11 cellular contexts compared by ENCODE assay signal in the genomic region with DNA sequence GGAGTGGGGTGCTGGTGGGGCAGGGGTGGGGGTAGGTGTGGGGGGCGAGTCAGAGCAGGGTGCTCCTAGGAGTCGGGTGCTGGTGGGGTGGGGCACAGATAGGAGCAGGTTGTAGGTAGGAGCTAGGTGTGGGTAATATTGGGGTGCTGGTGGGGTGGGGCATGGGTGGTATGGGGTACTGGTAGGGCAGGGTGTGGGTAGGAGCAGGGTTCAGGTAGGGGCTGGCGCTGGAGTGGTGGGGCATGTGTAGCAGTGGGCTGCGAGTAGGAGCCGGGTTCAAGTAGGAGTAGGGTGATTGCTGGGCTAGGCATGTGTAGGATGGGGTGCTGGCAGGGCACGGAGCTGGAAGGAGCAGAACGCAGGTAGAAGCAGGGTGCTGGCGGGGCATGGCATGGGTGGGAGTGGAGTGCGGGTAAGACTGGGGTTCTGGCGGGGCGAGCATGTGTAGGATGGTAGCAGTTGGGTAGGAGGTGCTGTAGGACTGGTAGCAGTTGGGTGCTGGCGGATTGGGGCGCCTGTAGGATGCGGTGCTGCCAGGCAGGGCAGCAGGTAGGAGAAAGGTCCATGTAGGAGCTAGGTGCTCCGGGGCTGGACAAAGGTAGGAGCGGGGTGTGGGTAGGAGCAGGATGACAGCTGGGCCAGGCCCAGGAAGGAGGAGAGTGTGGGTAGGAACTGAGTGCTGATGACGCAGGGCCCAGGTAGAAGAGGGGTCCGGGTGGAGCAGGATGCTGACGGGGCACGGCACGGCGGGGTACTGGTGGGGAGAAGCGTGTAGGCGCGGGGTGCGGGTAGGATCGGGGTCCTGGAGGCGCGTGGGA.
DNase-seq lines count a peak whose midpoint lies in the region; ATAC-seq and TF ChIP-seq lines count a peak whose summit lies in the region.
"Had no signal": no experiment of that assay in that cellular context is flagged by ENCODE, and none has a peak within 500 bp of the region (broad histone marks: within the 10 kb centered on the region; RNA-seq: fewer than 3 reads in every experiment).

No MANE protein-coding gene starts in this region.

- H3K4me3 ChIP-seq in iPS-20b (ENCODE audit: low read length) (peak overlapping the region; percentile 60; the same call in 1 of the 2 replicates), stomach (peak overlapping the region; percentile 5 to 37 (median 21))

- H3K9me3 Mint-ChIP-seq in activated naive CD8-positive, alpha-beta T cell treated with anti-CD3 and anti-CD28 coated beads, Interleukin-2, amount 10 ng/mL, durations not matched to agents 7 days and 5 days, result no peaks in the 10 kb centered on the region

- peak overlapping the region; percentile 56 for H3K4me3 Mint-ChIP-seq in activated naive CD8-positive, alpha-beta T cell treated with anti-CD3 and anti-CD28 coated beads, Interleukin-2, amount 10 ng/mL, durations not matched to agents 7 days and 5 days

- peak; percentile 27 for DNase-seq in activated T-cell treated with anti-CD3 and anti-CD28 coated beads, Interleukin-2, amount 50 U/mL, for 1 hour
- DNase-seq in activated T-cell treated with anti-CD3 and anti-CD28 coated beads for 4 hours, result no peak
- DNase-seq in activated naive CD8-positive, alpha-beta T cell treated with anti-CD3 and anti-CD28 coated beads, Interleukin-2, amount 10 ng/mL, durations not matched to agents 7 days and 5 days, result peak; percentile 27
- no peak for DNase-seq in stomach
- DNase-seq in COLO668 (lab: John Stamatoyannopoulos, UW; ENCODE audit: unreplicated experiment), result no peak
- no peak for DNase-seq in OCI-M2 (lab: John Stamatoyannopoulos, UW; ENCODE audit: unreplicated experiment)
- DNase-seq: DND-41, NCI-H226, occipital lobe had no signal

- 44 to 61% (median 49%) methylated on average over 28 to 29 of the region's 29 CpGs for WGBS in stomach, 5 donors

- no peaks in the 10 kb centered on the region for H3K9me3 ChIP-seq in iPS-20b (ENCODE audit: insufficient read depth, low read depth, low read length)
- H3K9me3 ChIP-seq in stomach, result no peaks in the 10 kb centered on the region

- peaks cover 27% of the 10 kb centered on the region for H3K27me3 Mint-ChIP-seq in activated naive CD8-positive, alpha-beta T cell treated with anti-CD3 and anti-CD28 coated beads, Interleukin-2, amount 10 ng/mL, durations not matched to agents 7 days and 5 days

- H3K4me1 Mint-ChIP-seq in activated naive CD8-positive, alpha-beta T cell treated with anti-CD3 and anti-CD28 coated beads, Interleukin-2, amount 10 ng/mL, durations not matched to agents 7 days and 5 days, result peaks cover 14% of the 10 kb centered on the region

- H3K4me1 ChIP-seq in iPS-20b (ENCODE audit: insufficient read depth, low read length) (no peaks in the 10 kb centered on the region), stomach (peaks cover 0 to 17% (median 7%) of the 10 kb centered on the region in 4 donors)

- H3K36me3 ChIP-seq in iPS-20b (ENCODE audit: insufficient read depth, low read depth, low read length), result no peaks in the 10 kb centered on the region
- no peaks in the 10 kb centered on the region for H3K36me3 ChIP-seq in stomach

- TF ChIP-seq EP300 in stomach (IDR thresholded peaks at IDR 0.05), result no peak

- H3K9ac ChIP-seq in iPS-20b (ENCODE audit: low read depth, low read length), result no peak overlapping the region; the same call in 1 of the 2 replicates

- peak; percentile 18 for ATAC-seq in activated naive CD8-positive, alpha-beta T cell treated with anti-CD3 and anti-CD28 coated beads, Interleukin-2, amount 10 ng/mL, durations not matched to agents 7 days and 5 days (ENCODE audit: low read depth)
- ATAC-seq in GM18861 (IDR thresholded peaks at IDR 0.05; ENCODE audit: unreplicated experiment), result no peak

- POLR2A ChIA-PET in activated naive CD8-positive, alpha-beta T cell treated with anti-CD3 and anti-CD28 coated beads, Interleukin-2, amount 10 ng/mL, durations not matched to agents 7 days and 5 days (lab: Charles Lee), result no interaction called here

- no peak overlapping the region for H3K27ac Mint-ChIP-seq in activated naive CD8-positive, alpha-beta T cell treated with anti-CD3 and anti-CD28 coated beads, Interleukin-2, amount 10 ng/mL, durations not matched to agents 7 days and 5 days

- no peak for TF ChIP-seq CTCF in stomach (IDR thresholded peaks at IDR 0.05)

- no peak for TF ChIP-seq POLR2A in stomach (IDR thresholded peaks at IDR 0.05)

- H3K27ac ChIP-seq in iPS-20b (ENCODE audit: low read length), result no peak overlapping the region
- no peak overlapping the region for H3K27ac ChIP-seq in stomach

- H3K27me3 ChIP-seq in iPS-20b (ENCODE audit: insufficient read depth, low read length) (peaks cover 31% of the 10 kb centered on the region), stomach (peaks cover 0 to 46% (median 24%) of the 10 kb centered on the region in 3 donors)

- intact Hi-C loops in stomach (cut with DNase I; ENCODE audit: low total_unique reads), result no loop called here

- no peaks in the 10 kb centered on the region for H3K36me3 Mint-ChIP-seq in activated naive CD8-positive, alpha-beta T cell treated with anti-CD3 and anti-CD28 coated beads, Interleukin-2, amount 10 ng/mL, durations not matched to agents 7 days and 5 days

Comparison
In these comparisons a context has a peak if more than half of its experiments do, and no peak if none do; other contexts are left out.
1. DNase-seq: peak in activated T-cell treated with anti-CD3 and anti-CD28 coated beads, Interleukin-2, amount 50 U/mL, for 1 hour (single experiment) and activated naive CD8-positive, alpha-beta T cell treated with anti-CD3 and anti-CD28 coated beads, Interleukin-2, amount 10 ng/mL, durations not matched to agents 7 days and 5 days (single experiment); none in activated T-cell treated with anti-CD3 and anti-CD28 coated beads for 4 hours (single experiment), stomach (single experiment), COLO668 (single experiment) and OCI-M2 (single experiment).